In the genomic region with DNA sequence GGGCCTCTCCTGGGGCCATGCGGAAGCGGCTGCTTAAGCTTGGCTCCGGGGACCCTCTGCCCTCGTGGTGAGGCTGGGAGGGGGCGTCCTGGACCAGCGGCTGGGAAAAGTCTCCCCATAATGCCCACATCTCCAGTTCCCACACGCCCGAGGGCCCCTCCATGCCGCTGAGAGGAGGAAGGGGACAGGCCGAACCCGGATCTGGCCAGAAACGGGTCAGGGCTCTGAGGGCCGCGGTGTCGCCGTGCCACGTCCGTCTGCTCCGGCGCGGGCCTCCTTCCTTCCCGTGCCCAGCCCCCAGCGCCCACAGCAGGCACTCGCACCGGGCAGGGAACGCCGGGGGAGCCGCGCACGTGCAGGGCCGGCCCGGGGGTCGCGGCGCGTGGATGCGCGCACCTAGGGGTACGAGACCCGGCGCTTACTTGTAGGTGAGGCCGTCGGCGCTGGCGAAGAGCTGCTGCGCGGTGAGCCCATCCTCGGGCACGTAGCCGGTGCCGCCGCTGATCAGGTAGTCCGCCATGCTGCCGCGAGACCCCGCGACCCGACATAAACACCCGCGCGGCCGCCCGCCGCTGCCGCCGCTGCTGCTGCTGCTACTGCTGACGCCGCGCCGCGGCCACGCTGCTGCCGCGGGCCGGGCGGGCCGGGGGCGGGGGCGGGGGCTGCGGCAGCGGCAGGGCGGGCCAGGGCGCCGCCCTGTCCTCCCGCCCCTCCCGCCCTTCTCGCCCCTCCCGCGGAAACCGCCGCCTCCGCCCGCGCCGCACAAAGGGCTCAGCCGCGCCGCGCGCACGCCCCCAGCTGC, we compare ENCODE assay signal across 8 cellular contexts. TPM values are rescaled to one million over a fixed set of nuclear protein-coding genes. Genes with fewer than 3 reads are reported as not detected.
DNase-seq lines count a peak whose midpoint lies in the region; ATAC-seq and TF ChIP-seq lines count a peak whose summit lies in the region.

No MANE protein-coding gene starts in this region.

- no peak overlapping the region for H3K27ac ChIP-seq in smooth muscle cell (ENCODE audit: low read depth)

- peak; percentile 72 for TF ChIP-seq POLR2A in Raji (IDR thresholded peaks at IDR 0.05; ENCODE audit: insufficient read depth, low read depth, low read length)

- H3K9me3 Mint-ChIP-seq in activated naive CD8-positive, alpha-beta T cell treated with anti-CD3 and anti-CD28 coated beads for 36 hours = no peaks in the 10 kb centered on the region

- H3K4me3 ChIP-seq in H7 (ENCODE audit: insufficient read depth, low read depth, low read length) (peak overlapping the region; percentile 72), smooth muscle cell (peak overlapping the region; percentile 73)

- H4K20me1 ChIP-seq in smooth muscle cell (ENCODE audit: low read depth) = peaks cover 16% of the 10 kb centered on the region

- H3K36me3 Mint-ChIP-seq in activated naive CD8-positive, alpha-beta T cell treated with anti-CD3 and anti-CD28 coated beads for 36 hours = peaks cover 5% of the 10 kb centered on the region

- peak overlapping the region; percentile 95 for H3K4me2 ChIP-seq in smooth muscle cell

- peaks cover 8% of the 10 kb centered on the region for H3K79me2 ChIP-seq in smooth muscle cell (ENCODE audit: low read depth)

- H3K27ac Mint-ChIP-seq in activated naive CD8-positive, alpha-beta T cell treated with anti-CD3 and anti-CD28 coated beads for 36 hours = peak overlapping the region; percentile 79

- H3K9ac ChIP-seq in smooth muscle cell (ENCODE audit: low read depth) = peak overlapping the region; percentile 71

- no peaks in the 10 kb centered on the region for H3K27me3 Mint-ChIP-seq in activated naive CD8-positive, alpha-beta T cell treated with anti-CD3 and anti-CD28 coated beads for 36 hours

- peaks cover 33% of the 10 kb centered on the region for H3K4me1 ChIP-seq in smooth muscle cell (ENCODE audit: low read depth)

- no peaks in the 10 kb centered on the region for H3K9me3 ChIP-seq in smooth muscle cell (replicated peaks; ENCODE audit: low read depth)

- H2AFZ ChIP-seq in smooth muscle cell (ENCODE audit: low read depth) = peak overlapping the region; percentile 72

- DNase-seq in AG08396 (ENCODE audit: low spot score) (peak; percentile 89), H7 (peak; percentile 94), hepatic stellate cell (ENCODE audit: low spot score) (peak; percentile 69), smooth muscle cell (lab: John Stamatoyannopoulos, UW; ENCODE audit: unreplicated experiment) (no peak)
- peak; percentile 68 for DNase-seq in activated naive CD8-positive, alpha-beta T cell treated with anti-CD3 and anti-CD28 coated beads for 36 hours

- no peak for ATAC-seq in HG02852 (IDR thresholded peaks at IDR 0.05; ENCODE audit: unreplicated experiment)
- no peak for ATAC-seq in GM18502 (IDR thresholded peaks at IDR 0.05; ENCODE audit: poor library complexity, unreplicated experiment)

- H3K36me3 ChIP-seq in H7 (replicated peaks; ENCODE audit: control insufficient read depth, insufficient read depth, low read length) (no peaks in the 10 kb centered on the region), smooth muscle cell (ENCODE audit: low read depth) (no peaks in the 10 kb centered on the region)

- H3K4me1 Mint-ChIP-seq in activated naive CD8-positive, alpha-beta T cell treated with anti-CD3 and anti-CD28 coated beads for 36 hours = peaks cover 38% of the 10 kb centered on the region

- WGBS in smooth muscle cell (ENCODE audit: low lambda C conversion rate) = 4% methylated on average over 53 of the region's 101 CpGs

- H3K27me3 ChIP-seq in H7 (ENCODE audit: control insufficient read depth, insufficient read depth, low read length) = peaks cover 58% of the 10 kb centered on the region
- H3K27me3 ChIP-seq in smooth muscle cell (ENCODE audit: low read depth) = no peaks in the 10 kb centered on the region

- no peak for TF ChIP-seq CTCF in smooth muscle cell (IDR thresholded peaks at IDR 0.05; ENCODE audit: borderline replicate concordance, insufficient read depth, poor library complexity, severe bottlenecking)

- H3F3A ChIP-seq in smooth muscle cell (ENCODE audit: low read depth) = peaks cover 20% of the 10 kb centered on the region

- H3K4me3 Mint-ChIP-seq in activated naive CD8-positive, alpha-beta T cell treated with anti-CD3 and anti-CD28 coated beads for 36 hours = peak overlapping the region; percentile 90

RNA-seq across cellular contexts. Expression of a gene that starts 4.2 kb away (rescaled TPM):
- 27.2 and 45.7 TPM in 2 replicates for total RNA-seq in H7 (2014; rRNA removed; shearing (Covaris generic))
- 10 to 100 TPM; 71.0 to 73.9 TPM for total RNA-seq in activated naive CD8-positive, alpha-beta T cell treated with anti-CD3 and anti-CD28 coated beads for 36 hours
- 48.4 and 56.0 TPM in 2 replicates for total RNA-seq in smooth muscle cell
- 99.4 and 129 TPM in 2 replicates for polyA plus RNA-seq in smooth muscle cell

RNA-seq across cellular contexts. Expression of a gene that starts 44.1 kb away (rescaled TPM):
- total RNA-seq in H7 (2014; rRNA removed; shearing (Covaris generic)) = 0.14 and 0.67 TPM in 2 replicates
- under 1 TPM; 0.18 to 0.27 TPM for total RNA-seq in activated naive CD8-positive, alpha-beta T cell treated with anti-CD3 and anti-CD28 coated beads for 36 hours
- 0.09 and 2.5 TPM in 2 replicates for total RNA-seq in smooth muscle cell
- polyA plus RNA-seq in smooth muscle cell = 0.83 and 1.5 TPM in 2 replicates

RNA-seq across cellular contexts. Expression of a gene that starts 50.1 kb away (rescaled TPM):
- total RNA-seq in H7 (2014; rRNA removed; shearing (Covaris generic)) = 26.0 and 31.3 TPM in 2 replicates
- 10 to 100 TPM; 72.3 to 72.8 TPM for total RNA-seq in activated naive CD8-positive, alpha-beta T cell treated with anti-CD3 and anti-CD28 coated beads for 36 hours
- 37.5 and 45.1 TPM in 2 replicates for total RNA-seq in smooth muscle cell
- 90.2 and 109 TPM in 2 replicates for polyA plus RNA-seq in smooth muscle cell
